Comparison of ENCODE assay signal across 13 cellular contexts in the genomic region with DNA sequence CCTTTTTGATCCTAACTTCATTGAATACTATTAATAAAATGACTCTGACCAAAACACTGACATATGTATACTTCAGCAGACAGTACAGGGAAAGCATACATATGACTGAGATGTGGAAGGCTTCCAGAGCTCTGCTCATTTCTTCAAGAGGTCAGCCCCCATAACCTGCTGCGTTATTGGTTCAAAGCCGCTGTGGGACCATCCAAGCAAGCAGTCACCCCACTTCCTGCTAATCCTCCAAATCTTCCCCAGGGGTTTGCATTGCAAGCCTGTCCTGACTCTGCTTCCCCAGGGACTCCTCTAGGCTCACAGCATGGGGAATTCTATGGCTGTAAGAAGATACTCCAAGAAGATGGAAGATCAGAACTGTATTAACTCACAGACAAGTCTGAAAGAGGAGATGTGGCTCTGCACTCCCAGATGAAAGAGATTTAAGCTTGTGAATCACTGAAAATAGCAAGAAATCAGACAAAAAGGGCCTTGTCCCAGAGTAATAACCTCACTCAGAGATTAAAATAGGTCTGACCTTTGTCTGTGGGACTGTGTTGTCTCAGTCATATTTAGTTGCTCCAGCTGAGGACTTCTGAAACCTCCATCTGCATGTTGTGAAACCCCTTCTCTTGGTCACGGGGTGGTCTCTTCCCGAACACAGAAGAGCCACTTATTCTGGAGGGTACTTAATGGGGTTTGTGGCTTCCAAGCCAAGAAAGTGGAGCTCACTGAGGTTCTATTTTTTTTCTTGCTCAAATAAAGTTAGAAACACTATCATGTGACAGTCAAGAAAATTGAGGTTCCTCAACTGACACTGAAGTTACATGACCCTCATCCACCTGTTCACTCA.
DNase-seq lines count a peak whose midpoint lies in the region; ATAC-seq, FAIRE-seq and TF ChIP-seq lines count a peak whose summit lies in the region.
"Had no signal": no experiment of that assay in that cellular context is flagged by ENCODE, and none has a peak within 500 bp of the region (broad histone marks: within the 10 kb centered on the region; RNA-seq: fewer than 3 reads in every experiment).

No MANE protein-coding gene starts in this region.

- H3K4me1 ChIP-seq in stomach: peaks cover 0 to 8% (median 0%) of the 10 kb centered on the region in 4 donors

- intact Hi-C loops in stomach (cut with DNase I; ENCODE audit: low total_unique reads): no loop called here

- H3K4me3 ChIP-seq in stomach: no peak overlapping the region
- H3K4me3 ChIP-seq: heart right ventricle had no signal

- TF ChIP-seq POLR2A in stomach (IDR thresholded peaks at IDR 0.05): no peak

- H3K4me3 Mint-ChIP-seq in memory B cell: no peak overlapping the region

- peak overlapping the region; percentile 50 for H3K27ac Mint-ChIP-seq in memory B cell

- H3K36me3 ChIP-seq in stomach: no peaks in the 10 kb centered on the region
- H3K36me3 ChIP-seq: heart right ventricle had no signal

- H3K36me3 Mint-ChIP-seq in memory B cell: no peaks in the 10 kb centered on the region

- TF ChIP-seq CTCF in stomach (IDR thresholded peaks at IDR 0.05): no peak

- DNase-seq in GM18507 (ENCODE audit: extremely low spot score, insufficient read length, low read depth) (no peak), memory B cell (ENCODE audit: low spot score in 2 of 2) (no peak), stomach (no peak), T-helper 9 cell (no peak)
- no peak for DNase-seq in stimulated activated CD4-positive, alpha-beta T cell treated with anti-CD3 and anti-CD28 coated beads, Interleukin-15, amount 100 ng/mL, for 24 hours
- DNase-seq in central memory CD4-positive, alpha-beta T cell: no peak
- DNase-seq: activated gamma-delta T cell treated with Interleukin-2 at 50 U/mL for 16 hours; dermis blood vessel endothelial cell; DND-41; stimulated activated CD4-positive, alpha-beta T cell treated with anti-CD3 and anti-CD28 coated beads, Interleukin-4, amount 100 ng/mL, for 4 hours had no signal

- H3K27me3 Mint-ChIP-seq in memory B cell: no peaks in the 10 kb centered on the region

- WGBS in stomach, 5 donors: 86 to 96% (median 92%) methylated on average over 4 of the region's 4 CpGs

- no peak overlapping the region for H3K27ac ChIP-seq in stomach
- H3K27ac ChIP-seq: heart right ventricle had no signal

- H3K9me3 Mint-ChIP-seq in memory B cell: peaks cover 2% of the 10 kb centered on the region

- peak; percentile 91 for FAIRE-seq in GM18507 (lab: Jason Lieb, UNC)

- TF ChIP-seq EP300 in stomach (IDR thresholded peaks at IDR 0.05): no peak

- no peaks in the 10 kb centered on the region for H3K9me3 ChIP-seq in stomach

- no peaks in the 10 kb centered on the region for H3K27me3 ChIP-seq in stomach
- H3K27me3 ChIP-seq: heart right ventricle had no signal

- ATAC-seq in GM21390 (IDR thresholded peaks at IDR 0.05; ENCODE audit: unreplicated experiment) (peak; percentile 72), HG03095 (IDR thresholded peaks at IDR 0.05; ENCODE audit: unreplicated experiment) (peak; percentile 80), memory B cell (ENCODE audit: low read depth) (peak; percentile 43)

- peaks cover 43% of the 10 kb centered on the region for H3K4me1 Mint-ChIP-seq in memory B cell
